ENCODE assay signal across 17 cellular contexts in the genomic region with DNA sequence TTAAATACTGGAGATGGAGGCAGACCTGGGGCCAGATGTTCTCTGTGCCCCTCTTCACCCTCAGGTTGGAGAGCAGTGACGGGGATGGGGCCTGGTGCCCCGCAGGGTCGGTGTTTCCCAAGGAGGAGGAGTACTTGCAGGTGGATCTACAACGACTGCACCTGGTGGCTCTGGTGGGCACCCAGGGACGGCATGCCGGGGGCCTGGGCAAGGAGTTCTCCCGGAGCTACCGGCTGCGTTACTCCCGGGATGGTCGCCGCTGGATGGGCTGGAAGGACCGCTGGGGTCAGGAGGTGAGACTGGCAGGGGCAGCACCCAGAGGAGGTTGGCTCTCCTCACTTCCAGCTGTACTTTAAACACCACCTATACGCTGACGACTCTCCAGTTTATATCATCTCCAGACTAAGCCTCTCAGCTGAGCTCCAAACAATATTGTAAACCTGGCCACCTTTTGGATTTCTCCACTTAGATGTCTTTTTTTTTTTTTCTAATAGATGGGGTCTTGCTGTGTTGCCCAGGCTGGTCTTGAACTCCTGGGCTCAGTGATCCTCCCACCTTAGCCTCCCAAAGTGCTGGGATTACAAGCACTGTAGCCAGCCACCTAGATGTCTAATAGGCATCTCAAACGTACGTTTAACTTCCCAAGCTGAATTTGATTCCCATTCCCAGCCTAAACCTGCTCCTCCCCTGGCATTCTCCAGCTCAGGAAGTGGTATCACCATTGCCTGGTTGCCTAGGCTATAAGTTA. TPM values are rescaled to one million over a fixed set of nuclear protein-coding genes. Genes with fewer than 3 reads are reported as not detected.
DNase-seq lines count a peak whose midpoint lies in the region; ATAC-seq, FAIRE-seq and TF ChIP-seq lines count a peak whose summit lies in the region.
"Had no signal": no experiment of that assay in that cellular context is flagged by ENCODE, and none has a peak within 500 bp of the region (broad histone marks: within the 10 kb centered on the region; RNA-seq: fewer than 3 reads in every experiment).

No MANE protein-coding gene starts in this region.

- peak overlapping the region in 1 of 3 experiments; percentile 73 for H3K27ac Mint-ChIP-seq in nephron
- H3K27ac Mint-ChIP-seq: activated B cell treated with CpG ODN at 0.5 μM for 24 hours; CD8-positive, alpha-beta T cell; natural killer cell had no signal

- TF ChIP-seq POLR2A in vagina (IDR thresholded peaks at IDR 0.05): no peak

- H3K4me3 ChIP-seq in right atrium auricular region (no peak overlapping the region), vagina (no peak overlapping the region)
- H3K4me3 ChIP-seq: PC-9, uterus had no signal

- H3K9me3 Mint-ChIP-seq in nephron: no peaks in the 10 kb centered on the region
- H3K9me3 Mint-ChIP-seq: activated B cell treated with CpG ODN at 0.5 μM for 24 hours; CD8-positive, alpha-beta T cell; natural killer cell had no signal

- H3K9me3 ChIP-seq in right atrium auricular region (no peaks in the 10 kb centered on the region), vagina (no peaks in the 10 kb centered on the region)
- H3K9me3 ChIP-seq: uterus had no signal

- no peaks in the 10 kb centered on the region for H3K27me3 ChIP-seq in right atrium auricular region
- no peaks in the 10 kb centered on the region for H3K27me3 ChIP-seq in vagina
- H3K27me3 ChIP-seq: uterus had no signal

- peak overlapping the region in 2 of 3 experiments; percentile 20 to 33 for H3K4me3 Mint-ChIP-seq in nephron
- H3K4me3 Mint-ChIP-seq: activated B cell treated with CpG ODN at 0.5 μM for 24 hours; CD8-positive, alpha-beta T cell; natural killer cell had no signal

- peaks cover 41% of the 10 kb centered on the region for H3K36me3 Mint-ChIP-seq in nephron (ENCODE audit: low read depth)
- H3K36me3 Mint-ChIP-seq: natural killer cell had no signal

- DNase-seq in cardiac septum (ENCODE audit: low spot score): peak; percentile 9
- DNase-seq in right atrium auricular region (ENCODE audit: low spot score): no peak
- no peak for DNase-seq in vagina (ENCODE audit: extremely low spot score in 2 of 2)
- DNase-seq in D721Med (ENCODE audit: insufficient read length, low spot score): no peak
- DNase-seq: activated B cell treated with CpG ODN at 0.5 μM for 24 hours; activated naive CD4-positive, alpha-beta T cell treated with Interleukin-2 at 50 U/mL for 16 hours; CD8-positive, alpha-beta T cell; effector CD8-positive, alpha-beta T cell; natural killer cell; PC-9; stimulated activated CD4-positive, alpha-beta T cell treated with anti-CD3 and anti-CD28 coated beads, Interleukin-4, amount 100 ng/mL, for 4 hours had no signal

- TF ChIP-seq CTCF in right atrium auricular region (IDR thresholded peaks at IDR 0.05) (no peak), nephron (IDR thresholded peaks at IDR 0.05; ENCODE audit: unreplicated experiment in 3 of 3) (no peak), vagina (IDR thresholded peaks at IDR 0.05) (no peak), D721Med (IDR thresholded peaks at IDR 0.05; ENCODE audit: insufficient read depth, missing control alignments) (no peak)

- H3K27ac ChIP-seq in right atrium auricular region: no peak overlapping the region
- peak overlapping the region; percentile 16 for H3K27ac ChIP-seq in vagina
- H3K27ac ChIP-seq: PC-9 had no signal

- FAIRE-seq in D721Med (lab: Jason Lieb, UNC): no peak
- FAIRE-seq: bronchial epithelial cell, GM12892 had no signal

- ATAC-seq in GM21717 (IDR thresholded peaks at IDR 0.05; ENCODE audit: unreplicated experiment): no peak
- ATAC-seq: CD8-positive, alpha-beta T cell; natural killer cell had no signal

- H3K4me1 Mint-ChIP-seq in nephron: peaks cover 51% of the 10 kb centered on the region

- peaks cover 38% of the 10 kb centered on the region for H3K36me3 ChIP-seq in right atrium auricular region
- peaks cover 0 to 44% of the 10 kb centered on the region in 2 donors for H3K36me3 ChIP-seq in vagina
- H3K36me3 ChIP-seq: uterus had no signal

- intact Hi-C loops in cardiac septum (cut with DNase I) (no loop called here), vagina (cut with DNase I) (loop anchor here (10.0 kb wide), 1 partner anchor 205 kb away; the partner anchor contains the start of gene PPP1R18)

- H3K27me3 Mint-ChIP-seq in nephron (ENCODE audit: low read depth): no peaks in the 10 kb centered on the region
- H3K27me3 Mint-ChIP-seq: activated B cell treated with CpG ODN at 0.5 μM for 24 hours had no signal

- H3K4me1 ChIP-seq in right atrium auricular region: peaks cover 0 to 37% of the 10 kb centered on the region in 2 donors
- peaks cover 52% of the 10 kb centered on the region for H3K4me1 ChIP-seq in vagina

RNA-seq across cellular contexts. Expression of gene DDR1, which starts 5.0 kb away (rescaled TPM):
- 61.4 TPM for total RNA-seq in cardiac septum
- total RNA-seq in right atrium auricular region: 100 to 1,000 TPM in 1 of 2 donors, 10 to 100 TPM in 1; 61.7 to 106 TPM
- total RNA-seq in vagina: 71.5 TPM

RNA-seq across cellular contexts. Expression of gene GTF2H4, which starts 18.7 kb away (rescaled TPM):
- total RNA-seq in cardiac septum: 16.0 TPM
- total RNA-seq in right atrium auricular region: 1 to 10 TPM; 3.6 to 4.0 TPM
- 16.7 TPM for total RNA-seq in vagina

RNA-seq across cellular contexts. Expression of gene VARS2, which starts 24.7 kb away (rescaled TPM):
- total RNA-seq in cardiac septum: 24.7 TPM
- 10 to 100 TPM; 12.1 to 13.6 TPM for total RNA-seq in right atrium auricular region
- total RNA-seq in vagina: 18.9 TPM

RNA-seq across cellular contexts. Expression of gene SFTA2, which starts 42.7 kb away (rescaled TPM):
- not detected for total RNA-seq in cardiac septum
- not detected for total RNA-seq in right atrium auricular region
- total RNA-seq in vagina: not detected
- total RNA-seq: activated B cell treated with CpG ODN at 0.5 μM for 24 hours; bronchial epithelial cell; CD8-positive, alpha-beta T cell; liver; natural killer cell had no signal

RNA-seq across cellular contexts. Expression of gene MUCL3, which starts 51.5 kb away (rescaled TPM):
- total RNA-seq in cardiac septum (not detected), right atrium auricular region (not detected), vagina (0.49 TPM)
- total RNA-seq: activated B cell treated with CpG ODN at 0.5 μM for 24 hours; CD8-positive, alpha-beta T cell; natural killer cell; PC-9 had no signal
